ENCODE assay signal across 12 cellular contexts in genomic region chr2:186347472-186347871, GRCh38.
A peak's percentile ranks its signal among the peaks of the same experiment; 100 is the strongest.
DNase-seq lines count a peak whose midpoint lies in the region; ATAC-seq lines count a peak whose summit lies in the region.
"Had no signal": no experiment of that assay in that cellular context is flagged by ENCODE, and none has a peak within 500 bp of the region (broad histone marks: within the 10 kb centered on the region; RNA-seq: fewer than 3 reads in every experiment).

No MANE protein-coding gene starts in this region.

- ATAC-seq in GM18907 (IDR thresholded peaks at IDR 0.05; ENCODE audit: unreplicated experiment): peak; percentile 58
- ATAC-seq: activated T-cell treated with anti-CD3 and anti-CD28 coated beads, Interleukin-2, amount 50 U/mL, for 4 hours had no signal

- peak; percentile 75 for DNase-seq in NCI-H1105 treated with DMSO at 0.1 percent for 48 hours (lab: John Stamatoyannopoulos, UW)
- DNase-seq in astrocyte of the hippocampus (ENCODE audit: low read depth, low spot score): peak; percentile 44
- peak; percentile 29 for DNase-seq in retina
- DNase-seq in CD1c-positive myeloid dendritic cell (ENCODE audit: extremely low spot score): no peak
- DNase-seq in NCI-H2171 treated with DMSO at 0.1 percent for 48 hours (lab: John Stamatoyannopoulos, UW): no peak
- no peak for DNase-seq in NCI-H2196 treated with DMSO at 0.1 percent for 48 hours (lab: John Stamatoyannopoulos, UW; ENCODE audit: unreplicated experiment)
- DNase-seq: activated T-cell treated with anti-CD3 and anti-CD28 coated beads, Interleukin-2, amount 50 U/mL, for 4 hours; DND-41; hypothalamus; NK-92 treated with Interleukin-12 subunit alpha and Interleukin-12 subunit beta, amount 100 ng/mL, for 24 hours; stimulated activated CD4-positive, alpha-beta T cell treated with anti-CD3 and anti-CD28 coated beads, Interleukin-15, amount 100 ng/mL, for 24 hours had no signal

Comparison
In these comparisons a context has a peak if more than half of its experiments do, and no peak if none do; other contexts are left out.
1. DNase-seq: peak in NCI-H1105 treated with DMSO at 0.1 percent for 48 hours (single experiment), astrocyte of the hippocampus (single experiment) and retina (single experiment); none in CD1c-positive myeloid dendritic cell (single experiment), NCI-H2171 treated with DMSO at 0.1 percent for 48 hours (single experiment) and NCI-H2196 treated with DMSO at 0.1 percent for 48 hours (single experiment).